ENCODE assay signal across 1 cellular context in genomic region chr12:104667139-104667538, GRCh38.
TF ChIP-seq lines count a peak whose summit lies in the region.

No MANE protein-coding gene starts in this region.

TF ChIP-seq in IMR-90, 13 proteins besides CTCF, POLR2A, EP300 and RAD21 (continued from another document):
- no peak for TF ChIP-seq ELK1 (IDR thresholded peaks at IDR 0.05; ENCODE audit: borderline replicate concordance, low read depth, low read length)
- no peak for TF ChIP-seq MXI1 (IDR thresholded peaks at IDR 0.05; ENCODE audit: borderline replicate concordance, low read depth, low read length)
- no peak for TF ChIP-seq MAFK (IDR thresholded peaks at IDR 0.05; ENCODE audit: low read depth, low read length)
- no peak for TF ChIP-seq CHD1 (IDR thresholded peaks at IDR 0.05; ENCODE audit: low read depth, low read length)
- TF ChIP-seq CEBPB (IDR thresholded peaks at IDR 0.05; ENCODE audit: low read depth, low read length): peak; percentile 84
- TF ChIP-seq MAZ (IDR thresholded peaks at IDR 0.05; ENCODE audit: borderline replicate concordance, low read depth, low read length): no peak
